1 cellular context compared by ENCODE assay signal in genomic region chr11:118263694-118264567, GRCh38.
A peak's percentile ranks its signal among the peaks of the same experiment; 100 is the strongest.
TF ChIP-seq lines count a peak whose summit lies in the region.

MPZL2 (minus strand) TSS chr11:118264297; CDS start chr11:118264153, 144 bp downstream.

TF ChIP-seq in HEK293, 187 proteins besides CTCF, POLR2A, EP300 and RAD21 (continued from another document and continues in another):
- TF ChIP-seq ZNF645 (tag by site-specific recombination; IDR thresholded peaks at IDR 0.05) (no peak), OVOL3 (tag by site-specific recombination; IDR thresholded peaks at IDR 0.05) (no peak), ZNF311 (tag by site-specific recombination; IDR thresholded peaks at IDR 0.05; ENCODE audit: borderline replicate concordance) (no peak), ZNF292 (tag by site-specific recombination; IDR thresholded peaks at IDR 0.05; ENCODE audit: borderline replicate concordance, low read depth) (no peak), ZNF654 (tag by site-specific recombination; IDR thresholded peaks at IDR 0.05; ENCODE audit: low read depth) (no peak), ZNF121 (tag by site-specific recombination; IDR thresholded peaks at IDR 0.05) (no peak), PBX3 (CRISPR knock-in tag; IDR thresholded peaks at IDR 0.05) (no peak), ZFP3 (tag by site-specific recombination; IDR thresholded peaks at IDR 0.05; ENCODE audit: low read depth) (no peak), ZNF830 (tag by site-specific recombination; IDR thresholded peaks at IDR 0.05; ENCODE audit: low read depth) (no peak), ZNF747 (tag by site-specific recombination; IDR thresholded peaks at IDR 0.05) (no peak), ZNF404 (tag by site-specific recombination; IDR thresholded peaks at IDR 0.05) (no peak), ZNF19 (tag by site-specific recombination; IDR thresholded peaks at IDR 0.05; ENCODE audit: low read depth) (no peak), ZNF335 (tag by site-specific recombination; conservative IDR thresholded peaks at IDR 0.05) (peak; percentile 69), ZNF175 (tag by site-specific recombination; IDR thresholded peaks at IDR 0.05) (no peak), ZNF701 (tag by site-specific recombination; IDR thresholded peaks at IDR 0.05) (no peak), ZNF398 (tag by site-specific recombination; IDR thresholded peaks at IDR 0.05) (no peak), ZNF529 (tag by site-specific recombination; IDR thresholded peaks at IDR 0.05; ENCODE audit: insufficient replicate concordance) (no peak), ZNF174 (tag by site-specific recombination; IDR thresholded peaks at IDR 0.05) (no peak), SALL2 (tag by site-specific recombination; IDR thresholded peaks at IDR 0.05; ENCODE audit: borderline replicate concordance) (no peak), ZNF660 (tag by site-specific recombination; IDR thresholded peaks at IDR 0.05) (no peak), ZFP69B (tag by site-specific recombination; IDR thresholded peaks at IDR 0.05) (0 out of 2 replicates have a peak, but pooled peaks have one; percentile 48), ZNF132 (tag by site-specific recombination; IDR thresholded peaks at IDR 0.05; ENCODE audit: borderline replicate concordance) (no peak), ZNF350 (tag by site-specific recombination; IDR thresholded peaks at IDR 0.05) (no peak), BCL11B (tag by site-specific recombination; IDR thresholded peaks at IDR 0.05; ENCODE audit: low read depth) (no peak), GLI2 (tag by site-specific recombination; IDR thresholded peaks at IDR 0.05; ENCODE audit: borderline replicate concordance, low read depth) (no peak), ZXDB (tag by site-specific recombination; IDR thresholded peaks at IDR 0.05) (no peak), KLF1 (tag by site-specific recombination; IDR thresholded peaks at IDR 0.05) (peak; percentile 40; the same call in 1 of the 2 replicates), ZNF10 (tag by site-specific recombination; IDR thresholded peaks at IDR 0.05) (no peak), PRDM2 (tag by site-specific recombination; IDR thresholded peaks at IDR 0.05; ENCODE audit: borderline replicate concordance) (no peak), ZEB2 (tag by site-specific recombination; IDR thresholded peaks at IDR 0.05) (no peak), YY2 (tag by site-specific recombination; IDR thresholded peaks at IDR 0.05) (no peak), ZBTB26 (tag by site-specific recombination; optimal IDR thresholded peaks at IDR 0.05) (peak; percentile 42), BCL6B (tag by site-specific recombination; IDR thresholded peaks at IDR 0.05) (no peak), ZNF600 (tag by site-specific recombination; IDR thresholded peaks at IDR 0.05) (0 out of 2 replicates have a peak, but pooled peaks have one; percentile 23), ZNF302 (tag by site-specific recombination; IDR thresholded peaks at IDR 0.05; ENCODE audit: low read depth) (no peak)
- TF ChIP-seq, protein P1, sequence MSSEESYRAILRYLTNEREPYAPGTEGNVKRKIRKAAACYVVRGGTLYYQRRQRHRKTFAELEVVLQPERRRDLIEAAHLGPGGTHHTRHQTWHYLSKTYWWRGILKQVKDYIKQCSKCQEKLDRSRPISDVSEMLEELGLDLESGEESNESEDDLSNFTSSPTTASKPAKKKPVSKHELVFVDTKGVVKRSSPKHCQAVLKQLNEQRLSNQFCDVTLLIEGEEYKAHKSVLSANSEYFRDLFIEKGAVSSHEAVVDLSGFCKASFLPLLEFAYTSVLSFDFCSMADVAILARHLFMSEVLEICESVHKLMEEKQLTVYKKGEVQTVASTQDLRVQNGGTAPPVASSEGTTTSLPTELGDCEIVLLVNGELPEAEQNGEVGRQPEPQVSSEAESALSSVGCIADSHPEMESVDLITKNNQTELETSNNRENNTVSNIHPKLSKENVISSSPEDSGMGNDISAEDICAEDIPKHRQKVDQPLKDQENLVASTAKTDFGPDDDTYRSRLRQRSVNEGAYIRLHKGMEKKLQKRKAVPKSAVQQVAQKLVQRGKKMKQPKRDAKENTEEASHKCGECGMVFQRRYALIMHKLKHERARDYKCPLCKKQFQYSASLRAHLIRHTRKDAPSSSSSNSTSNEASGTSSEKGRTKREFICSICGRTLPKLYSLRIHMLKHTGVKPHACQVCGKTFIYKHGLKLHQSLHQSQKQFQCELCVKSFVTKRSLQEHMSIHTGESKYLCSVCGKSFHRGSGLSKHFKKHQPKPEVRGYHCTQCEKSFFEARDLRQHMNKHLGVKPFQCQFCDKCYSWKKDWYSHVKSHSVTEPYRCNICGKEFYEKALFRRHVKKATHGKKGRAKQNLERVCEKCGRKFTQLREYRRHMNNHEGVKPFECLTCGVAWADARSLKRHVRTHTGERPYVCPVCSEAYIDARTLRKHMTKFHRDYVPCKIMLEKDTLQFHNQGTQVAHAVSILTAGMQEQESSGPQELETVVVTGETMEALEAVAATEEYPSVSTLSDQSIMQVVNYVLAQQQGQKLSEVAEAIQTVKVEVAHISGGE (tag by site-specific recombination; conservative IDR thresholded peaks at IDR 0.05; ENCODE audit: low read depth) = no peak
- TF ChIP-seq, protein P2, sequence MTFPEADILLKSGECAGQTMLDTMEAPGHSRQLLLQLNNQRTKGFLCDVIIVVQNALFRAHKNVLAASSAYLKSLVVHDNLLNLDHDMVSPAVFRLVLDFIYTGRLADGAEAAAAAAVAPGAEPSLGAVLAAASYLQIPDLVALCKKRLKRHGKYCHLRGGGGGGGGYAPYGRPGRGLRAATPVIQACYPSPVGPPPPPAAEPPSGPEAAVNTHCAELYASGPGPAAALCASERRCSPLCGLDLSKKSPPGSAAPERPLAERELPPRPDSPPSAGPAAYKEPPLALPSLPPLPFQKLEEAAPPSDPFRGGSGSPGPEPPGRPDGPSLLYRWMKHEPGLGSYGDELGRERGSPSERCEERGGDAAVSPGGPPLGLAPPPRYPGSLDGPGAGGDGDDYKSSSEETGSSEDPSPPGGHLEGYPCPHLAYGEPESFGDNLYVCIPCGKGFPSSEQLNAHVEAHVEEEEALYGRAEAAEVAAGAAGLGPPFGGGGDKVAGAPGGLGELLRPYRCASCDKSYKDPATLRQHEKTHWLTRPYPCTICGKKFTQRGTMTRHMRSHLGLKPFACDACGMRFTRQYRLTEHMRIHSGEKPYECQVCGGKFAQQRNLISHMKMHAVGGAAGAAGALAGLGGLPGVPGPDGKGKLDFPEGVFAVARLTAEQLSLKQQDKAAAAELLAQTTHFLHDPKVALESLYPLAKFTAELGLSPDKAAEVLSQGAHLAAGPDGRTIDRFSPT (tag by site-specific recombination; IDR thresholded peaks at IDR 0.05) = no peak
- TF ChIP-seq, protein P3, sequence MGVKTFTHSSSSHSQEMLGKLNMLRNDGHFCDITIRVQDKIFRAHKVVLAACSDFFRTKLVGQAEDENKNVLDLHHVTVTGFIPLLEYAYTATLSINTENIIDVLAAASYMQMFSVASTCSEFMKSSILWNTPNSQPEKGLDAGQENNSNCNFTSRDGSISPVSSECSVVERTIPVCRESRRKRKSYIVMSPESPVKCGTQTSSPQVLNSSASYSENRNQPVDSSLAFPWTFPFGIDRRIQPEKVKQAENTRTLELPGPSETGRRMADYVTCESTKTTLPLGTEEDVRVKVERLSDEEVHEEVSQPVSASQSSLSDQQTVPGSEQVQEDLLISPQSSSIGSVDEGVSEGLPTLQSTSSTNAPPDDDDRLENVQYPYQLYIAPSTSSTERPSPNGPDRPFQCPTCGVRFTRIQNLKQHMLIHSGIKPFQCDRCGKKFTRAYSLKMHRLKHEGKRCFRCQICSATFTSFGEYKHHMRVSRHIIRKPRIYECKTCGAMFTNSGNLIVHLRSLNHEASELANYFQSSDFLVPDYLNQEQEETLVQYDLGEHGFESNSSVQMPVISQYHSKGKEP (tag by site-specific recombination; IDR thresholded peaks at IDR 0.05) = no peak
